ENCODE assay signal across 10 cellular contexts in genomic region chr6:11027565-11028110, GRCh38.
"Had no signal": no experiment of that assay in that cellular context is flagged by ENCODE, and none has a peak within 500 bp of the region (broad histone marks: within the 10 kb centered on the region; RNA-seq: fewer than 3 reads in every experiment).

No MANE protein-coding gene starts in this region.

- H3K4me3 ChIP-seq: GM23248, GM23338, HAP-1 had no signal

- H3K27ac Mint-ChIP-seq: GM23338, H9, HFFc6 had no signal

- H2AFZ ChIP-seq: GM23248, GM23338 had no signal

- H3K9me3 Mint-ChIP-seq: GM23338, H9, HFFc6 had no signal

- H3K4me3 Mint-ChIP-seq: GM23338, H9, HFFc6 had no signal

- ATAC-seq: GM23338, HCT116 had no signal

- H3K27ac ChIP-seq: GM23248 had no signal

- DNase-seq: GM23248, GOT3, H7, H9, HCEC 1CT, HFFc6 had no signal

- H3K9me3 ChIP-seq: HAP-1 had no signal

- FAIRE-seq: H1 had no signal

- H3K36me3 ChIP-seq: HAP-1 had no signal

- H3K9ac ChIP-seq: GM23248 had no signal
